8 cellular contexts compared by ENCODE assay signal in the genomic region with DNA sequence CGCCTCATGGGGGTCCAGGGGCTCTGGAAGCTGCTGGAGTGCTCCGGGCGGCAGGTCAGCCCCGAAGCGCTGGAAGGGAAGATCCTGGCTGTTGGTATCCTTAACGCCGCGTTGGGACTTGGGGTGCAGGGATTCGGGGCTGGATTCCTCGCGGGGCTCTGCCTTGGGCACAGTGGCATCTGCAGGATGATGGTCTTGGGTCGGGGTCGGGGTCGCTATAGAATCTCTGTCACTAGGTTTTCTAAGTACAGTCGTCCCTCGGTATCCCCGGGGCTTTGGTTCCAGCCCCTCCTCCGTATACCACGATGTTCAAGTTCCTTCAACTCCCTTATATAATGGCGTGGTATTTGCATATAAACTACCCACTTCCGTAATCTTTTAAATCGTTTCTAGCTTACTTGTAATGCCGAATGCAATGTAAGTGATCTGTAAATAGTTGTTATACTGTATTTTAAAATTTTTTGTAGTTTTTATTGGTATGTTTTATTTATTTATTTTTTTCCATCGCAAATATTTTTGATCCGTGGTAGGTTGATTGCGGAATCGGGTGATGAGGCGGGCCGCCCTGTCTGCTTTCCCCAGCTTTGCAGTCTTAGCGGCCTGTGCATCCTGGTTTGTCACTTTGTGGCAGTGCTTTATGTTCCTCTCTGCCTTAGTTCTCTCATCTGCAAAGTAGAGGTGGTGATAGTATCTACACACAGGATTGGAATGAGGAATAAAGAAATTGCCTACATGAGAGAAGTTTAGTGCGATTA. TPM values are rescaled to one million over a fixed set of nuclear protein-coding genes. Genes with fewer than 3 reads are reported as not detected.
A peak's percentile ranks its signal among the peaks of the same experiment; 100 is the strongest.
DNase-seq lines count a peak whose midpoint lies in the region; FAIRE-seq and TF ChIP-seq lines count a peak whose summit lies in the region.

No MANE protein-coding gene starts in this region.

- H3K9me3 ChIP-seq in Loucy (ENCODE audit: insufficient read depth, low read depth, low read length): no peaks in the 10 kb centered on the region
- no peaks in the 10 kb centered on the region for H3K9me3 ChIP-seq in breast epithelium

- H3K27ac ChIP-seq in breast epithelium: peak overlapping the region; percentile 97 to 99

- no peaks in the 10 kb centered on the region for H3F3A ChIP-seq in Loucy (ENCODE audit: low read depth)

- H3K4me1 Mint-ChIP-seq in T-helper 2 cell treated with Interferon-gamma antibody and Interleukin-4, amounts not matched to agents 5 μg/mL and 100 μg/mL, for 36 hours (ENCODE audit: low read depth): peaks cover 30% of the 10 kb centered on the region

- peak overlapping the region; percentile 99 for H3K27ac Mint-ChIP-seq in T-helper 2 cell treated with Interferon-gamma antibody and Interleukin-4, amounts not matched to agents 5 μg/mL and 100 μg/mL, for 36 hours

- H3K36me3 ChIP-seq in Loucy (ENCODE audit: insufficient read depth, low read length) (no peaks in the 10 kb centered on the region), breast epithelium (no peaks in the 10 kb centered on the region)

- H3K9me3 Mint-ChIP-seq in T-helper 2 cell treated with Interferon-gamma antibody and Interleukin-4, amounts not matched to agents 5 μg/mL and 100 μg/mL, for 36 hours: no peaks in the 10 kb centered on the region

- no peak for TF ChIP-seq CTCF in GM12864 (IDR thresholded peaks at IDR 0.05; ENCODE audit: low read depth, low read length, missing control alignments)
- TF ChIP-seq CTCF in Loucy (conservative IDR thresholded peaks at IDR 0.05; ENCODE audit: low read length): no peak
- no peak for TF ChIP-seq CTCF in breast epithelium (IDR thresholded peaks at IDR 0.05)

- peak overlapping the region; percentile 95 for H3K4me2 ChIP-seq in Loucy (ENCODE audit: low read depth, low read length, poor library complexity, severe bottlenecking)

- FAIRE-seq in islet of Langerhans (lab: Jason Lieb, UNC): peak; percentile 69

- peaks cover 39% of the 10 kb centered on the region for H3K4me1 ChIP-seq in Loucy (ENCODE audit: insufficient read depth, low read length, poor library complexity, severe bottlenecking)
- H3K4me1 ChIP-seq in breast epithelium: peaks cover 0 to 2% of the 10 kb centered on the region in 2 donors

- H3K4me3 ChIP-seq in GM12864 (ENCODE audit: low read depth, low read length): peak overlapping the region; percentile 100
- H3K4me3 ChIP-seq in Loucy (ENCODE audit: low read length, poor library complexity, severe bottlenecking): peak overlapping the region; percentile 97
- H3K4me3 ChIP-seq in breast epithelium: peak overlapping the region; percentile 76 to 95 (median 83)

- H3K27me3 ChIP-seq in Loucy (ENCODE audit: insufficient read depth, low read length, poor library complexity, severe bottlenecking) (no peaks in the 10 kb centered on the region), breast epithelium (no peaks in the 10 kb centered on the region)

- H4K20me1 ChIP-seq in Loucy (ENCODE audit: insufficient read depth, low read length, poor library complexity, severe bottlenecking): peaks cover 39% of the 10 kb centered on the region

- no peaks in the 10 kb centered on the region for H3K9me2 ChIP-seq in Loucy (replicated peaks; ENCODE audit: low read depth, low read length)

- H3K36me3 Mint-ChIP-seq in T-helper 2 cell treated with Interferon-gamma antibody and Interleukin-4, amounts not matched to agents 5 μg/mL and 100 μg/mL, for 36 hours (ENCODE audit: low read depth): peaks cover 17% of the 10 kb centered on the region

- H2AFZ ChIP-seq in Loucy (ENCODE audit: low read length): peak overlapping the region; percentile 74

- H3K27me3 Mint-ChIP-seq in T-helper 2 cell treated with Interferon-gamma antibody and Interleukin-4, amounts not matched to agents 5 μg/mL and 100 μg/mL, for 36 hours (ENCODE audit: low read depth): no peaks in the 10 kb centered on the region

- H3K9ac ChIP-seq in Loucy (ENCODE audit: low read depth, low read length, poor library complexity, severe bottlenecking): peak overlapping the region; percentile 100

- intact Hi-C loops in breast epithelium (cut with DNase I; ENCODE audit: low total_unique reads): loop anchor here (10.0 kb wide), 1 partner anchor 252 kb away; the partner anchor contains the start of gene TPP2

- DNase-seq in GM12864 (ENCODE audit: low read depth) (peak; percentile 37), HCEC 1CT (peak; percentile 48), breast epithelium (ENCODE audit: low spot score in 2 of 2) (no peak), COLO829 (ENCODE audit: low spot score) (no peak)
- peak; percentile 31 for DNase-seq in T-helper 2 cell treated with Interferon-gamma antibody and Interleukin-4, amounts not matched to agents 5 μg/mL and 100 μg/mL, for 36 hours (ENCODE audit: low spot score)
- DNase-seq in stimulated activated CD4-positive, alpha-beta T cell treated with anti-CD3 and anti-CD28 coated beads, Interleukin-12 subunit alpha, Interleukin-12 subunit beta, amount 100 ng/mL, for 4 hours: peak; percentile 28

- TF ChIP-seq POLR2A in breast epithelium (IDR thresholded peaks at IDR 0.05): no peak

- H3K79me2 ChIP-seq in Loucy (ENCODE audit: insufficient read depth, low read length): peaks cover 63% of the 10 kb centered on the region

- H3K4me3 Mint-ChIP-seq in T-helper 2 cell treated with Interferon-gamma antibody and Interleukin-4, amounts not matched to agents 5 μg/mL and 100 μg/mL, for 36 hours: peak overlapping the region; percentile 99

RNA-seq across cellular contexts. Expression of gene ERCC5, which starts 0.6 kb away (rescaled TPM):
- total RNA-seq in breast epithelium: 10 to 100 TPM; 76.0 to 85.0 (median 77.6) TPM

RNA-seq across cellular contexts. Expression of gene BIVM, which starts 47.5 kb away (rescaled TPM):
- 10 to 100 TPM; 15.2 to 29.6 (median 27.2) TPM for total RNA-seq in breast epithelium

RNA-seq across cellular contexts. Expression of gene POGLUT2, which starts 47.7 kb away (rescaled TPM):
- total RNA-seq in breast epithelium: 1 to 10 TPM; 3.2 to 5.9 (median 5.9) TPM

Comparison
In these comparisons a context has a peak if more than half of its experiments do, and no peak if none do; other contexts are left out.
1. DNase-seq: peak in GM12864 (single experiment), HCEC 1CT (single experiment), T-helper 2 cell treated with Interferon-gamma antibody and Interleukin-4, amounts not matched to agents 5 μg/mL and 100 μg/mL, for 36 hours (single experiment) and stimulated activated CD4-positive, alpha-beta T cell treated with anti-CD3 and anti-CD28 coated beads, Interleukin-12 subunit alpha, Interleukin-12 subunit beta, amount 100 ng/mL, for 4 hours (single experiment); none in breast epithelium (0 of 2) and COLO829 (single experiment).
2. Peak in every context shown above with its lines, with median percentiles within 50 percentile points of each other: H3K4me3 ChIP-seq.